In the genomic region with DNA sequence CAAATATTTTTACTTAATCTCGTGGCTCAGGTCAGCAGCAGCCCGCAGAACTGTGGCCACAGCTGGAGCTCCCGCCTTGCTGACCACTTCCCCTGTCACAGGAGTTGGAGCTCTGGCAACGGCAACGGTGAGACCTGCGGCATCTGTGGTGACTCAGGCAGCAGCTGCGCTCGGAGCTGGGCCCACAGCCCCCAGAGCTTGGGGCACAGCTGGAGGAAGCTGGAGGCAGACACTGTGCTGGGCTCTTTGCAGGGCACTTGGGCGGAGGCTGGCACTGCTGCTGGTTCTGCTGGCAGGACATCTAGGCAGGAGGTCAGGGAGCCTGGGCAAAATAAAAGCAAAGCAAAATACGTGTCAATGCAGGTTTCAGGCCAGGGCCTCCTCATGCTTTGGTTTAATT, we compare ENCODE assay signal across 13 cellular contexts. TPM values are rescaled to one million over a fixed set of nuclear protein-coding genes. Genes with fewer than 3 reads are reported as not detected.
A peak's percentile ranks its signal among the peaks of the same experiment; 100 is the strongest.
DNase-seq lines count a peak whose midpoint lies in the region; ATAC-seq, FAIRE-seq and TF ChIP-seq lines count a peak whose summit lies in the region.
"Had no signal": no experiment of that assay in that cellular context is flagged by ENCODE, and none has a peak within 500 bp of the region (broad histone marks: within the 10 kb centered on the region; RNA-seq: fewer than 3 reads in every experiment).

A gene with protein sequence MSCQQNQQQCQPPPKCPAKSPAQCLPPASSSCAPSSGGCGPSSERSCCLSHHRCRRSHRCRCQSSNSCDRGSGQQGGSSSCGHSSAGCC (minus strand): TSS at position 301 of the 400 bp plus-strand sequence. CDS start 0 bp downstream, at position 301.

- no peak for FAIRE-seq in urothelium cell line (lab: Jason Lieb, UNC)
- FAIRE-seq: TTC549 had no signal

- peak; percentile 58 to 69 for ATAC-seq in natural killer cell treated with Interleukin-12 subunit alpha and Interleukin-12 subunit beta and Interleukin-15 and Interleukin-18, amount 100 ng/mL, for 72 hours
- no peak for ATAC-seq in natural killer cell
- no peak for ATAC-seq in gastroesophageal sphincter

- H3K27ac ChIP-seq in esophagus muscularis mucosa (replicated peaks in 1 of 4), result no peak within 1 kb of the TSS
- no peak within 1 kb of the TSS for H3K27ac ChIP-seq in gastroesophageal sphincter
- H3K27ac ChIP-seq: KMS-11 had no signal

- H3K9me3 Mint-ChIP-seq in natural killer cell treated with Interleukin-12 subunit alpha and Interleukin-12 subunit beta and Interleukin-15 and Interleukin-18, amount 100 ng/mL, for 72 hours, result peaks cover 6% of the 10 kb centered on the region
- peaks cover 4 to 7% of the 10 kb centered on the region in 2 donors for H3K9me3 Mint-ChIP-seq in natural killer cell

- H3K4me1 ChIP-seq in esophagus muscularis mucosa (no peaks in the 10 kb centered on the region), gastroesophageal sphincter (no peaks in the 10 kb centered on the region)

- H3K27me3 ChIP-seq in esophagus muscularis mucosa (peaks cover 0 to 14% (median 0%) of the 10 kb centered on the region in 4 donors), gastroesophageal sphincter (peaks cover 19% of the 10 kb centered on the region)

- 66% methylated on average over 3 of the region's 10 CpGs for WGBS in esophagus muscularis mucosa
- 55 to 63% methylated on average over 2 to 3 of the region's 10 CpGs for WGBS in gastroesophageal sphincter (ENCODE audit: low coverage in 1 of 2), 2 donors

- peaks cover 0 to 24% (median 19%) of the 10 kb centered on the region in 4 donors for H3K9me3 ChIP-seq in esophagus muscularis mucosa
- H3K9me3 ChIP-seq in gastroesophageal sphincter, result peaks cover 0 to 22% (median 0%) of the 10 kb centered on the region in 3 donors

- H3K4me3 ChIP-seq in NB4 (ENCODE audit: low read depth, low read length) (peak within 1 kb of the TSS; percentile 15), esophagus muscularis mucosa (no peak within 1 kb of the TSS), gastroesophageal sphincter (no peak within 1 kb of the TSS)

- H3K27ac Mint-ChIP-seq in natural killer cell treated with Interleukin-12 subunit alpha and Interleukin-12 subunit beta and Interleukin-15 and Interleukin-18, amount 100 ng/mL, for 72 hours, result no peak within 1 kb of the TSS
- no peak within 1 kb of the TSS for H3K27ac Mint-ChIP-seq in natural killer cell

- TF ChIP-seq EP300 in esophagus muscularis mucosa (IDR thresholded peaks at IDR 0.05) (no peak), gastroesophageal sphincter (IDR thresholded peaks at IDR 0.05) (no peak)

- no peak for TF ChIP-seq POLR2A in NB4 (IDR thresholded peaks at IDR 0.05; ENCODE audit: extremely low read depth, insufficient read length)
- TF ChIP-seq POLR2A in esophagus muscularis mucosa (IDR thresholded peaks at IDR 0.05; ENCODE audit: low read depth), result no peak
- TF ChIP-seq POLR2A in gastroesophageal sphincter (IDR thresholded peaks at IDR 0.05), result no peak

- intact Hi-C loops in natural killer cell (cut with micrococcal nuclease), result no loop called here
- intact Hi-C loops in esophagus muscularis mucosa (cut with DNase I), result no loop called here

- H3K27me3 Mint-ChIP-seq in natural killer cell treated with Interleukin-12 subunit alpha and Interleukin-12 subunit beta and Interleukin-15 and Interleukin-18, amount 100 ng/mL, for 72 hours, result peaks cover 22 to 35% of the 10 kb centered on the region in 2 donors
- peaks cover 16 to 23% of the 10 kb centered on the region in 2 donors for H3K27me3 Mint-ChIP-seq in natural killer cell (ENCODE audit: low read depth in 2 of 2)

- TF ChIP-seq CTCF in natural killer cell (IDR thresholded peaks at IDR 0.05) (no peak), NB4 (IDR thresholded peaks at IDR 0.05; ENCODE audit: low read depth, low read length) (no peak), esophagus muscularis mucosa (IDR thresholded peaks at IDR 0.05) (no peak), gastroesophageal sphincter (IDR thresholded peaks at IDR 0.05) (no peak)

- peaks cover 7% of the 10 kb centered on the region for H3K36me3 Mint-ChIP-seq in natural killer cell treated with Interleukin-12 subunit alpha and Interleukin-12 subunit beta and Interleukin-15 and Interleukin-18, amount 100 ng/mL, for 72 hours
- no peaks in the 10 kb centered on the region for H3K36me3 Mint-ChIP-seq in natural killer cell

- no peak for DNase-seq in natural killer cell treated with Interleukin-12 subunit alpha and Interleukin-12 subunit beta and Interleukin-15 and Interleukin-18, amount 100 ng/mL, for 72 hours (ENCODE audit: low spot score)
- DNase-seq in natural killer cell (no peak), NB4 (ENCODE audit: low read depth) (peak; percentile 95), esophagus muscularis mucosa (ENCODE audit: extremely low spot score) (peak; percentile 85), urothelium cell line (ENCODE audit: low spot score) (peak; percentile 53), NCI-H226 (no peak), mesenteric fat pad (ENCODE audit: low spot score) (no peak)
- DNase-seq: activated CD8-positive, alpha-beta memory T cell treated with anti-CD3 and anti-CD28 coated beads, Interleukin-2, amount 50 U/mL, for 4 hours; occipital lobe had no signal

- H3K4me3 Mint-ChIP-seq in natural killer cell treated with Interleukin-12 subunit alpha and Interleukin-12 subunit beta and Interleukin-15 and Interleukin-18, amount 100 ng/mL, for 72 hours, result no peak within 1 kb of the TSS
- no peak within 1 kb of the TSS for H3K4me3 Mint-ChIP-seq in natural killer cell

- peaks cover 3 to 4% of the 10 kb centered on the region in 2 donors for H3K4me1 Mint-ChIP-seq in natural killer cell treated with Interleukin-12 subunit alpha and Interleukin-12 subunit beta and Interleukin-15 and Interleukin-18, amount 100 ng/mL, for 72 hours (ENCODE audit: low read depth in 2 of 2)
- H3K4me1 Mint-ChIP-seq in natural killer cell, result peaks cover 0 to 9% of the 10 kb centered on the region in 2 donors

- no peaks in the 10 kb centered on the region for H3K36me3 ChIP-seq in esophagus muscularis mucosa
- no peaks in the 10 kb centered on the region for H3K36me3 ChIP-seq in gastroesophageal sphincter

RNA-seq across cellular contexts. Expression of the gene that starts here (rescaled TPM):
- not detected for total RNA-seq in natural killer cell treated with Interleukin-12 subunit alpha and Interleukin-12 subunit beta and Interleukin-15 and Interleukin-18, amount 100 ng/mL, for 72 hours
- total RNA-seq in natural killer cell, result not detected
- total RNA-seq in esophagus muscularis mucosa, result not detected
- total RNA-seq in gastroesophageal sphincter, result not detected
- total RNA-seq in mesenteric fat pad, result not detected
- total RNA-seq: liver, occipital lobe had no signal

Comparison
In these comparisons a context has a peak if more than half of its experiments do, and no peak if none do; other contexts are left out.
1. Peak in ATAC-seq in natural killer cell treated with Interleukin-12 subunit alpha and Interleukin-12 subunit beta and Interleukin-15 and Interleukin-18, amount 100 ng/mL, for 72 hours; RNA of the gene not detected or under 1 TPM.
2. Peak in DNase-seq in esophagus muscularis mucosa; RNA of the gene not detected or under 1 TPM.
3. DNase-seq: peak in NB4 (single experiment) and urothelium cell line (single experiment); none in natural killer cell treated with Interleukin-12 subunit alpha and Interleukin-12 subunit beta and Interleukin-15 and Interleukin-18, amount 100 ng/mL, for 72 hours (single experiment), natural killer cell (single experiment), NCI-H226 (single experiment) and mesenteric fat pad (single experiment).